15 cellular contexts compared by ENCODE assay signal in the genomic region with DNA sequence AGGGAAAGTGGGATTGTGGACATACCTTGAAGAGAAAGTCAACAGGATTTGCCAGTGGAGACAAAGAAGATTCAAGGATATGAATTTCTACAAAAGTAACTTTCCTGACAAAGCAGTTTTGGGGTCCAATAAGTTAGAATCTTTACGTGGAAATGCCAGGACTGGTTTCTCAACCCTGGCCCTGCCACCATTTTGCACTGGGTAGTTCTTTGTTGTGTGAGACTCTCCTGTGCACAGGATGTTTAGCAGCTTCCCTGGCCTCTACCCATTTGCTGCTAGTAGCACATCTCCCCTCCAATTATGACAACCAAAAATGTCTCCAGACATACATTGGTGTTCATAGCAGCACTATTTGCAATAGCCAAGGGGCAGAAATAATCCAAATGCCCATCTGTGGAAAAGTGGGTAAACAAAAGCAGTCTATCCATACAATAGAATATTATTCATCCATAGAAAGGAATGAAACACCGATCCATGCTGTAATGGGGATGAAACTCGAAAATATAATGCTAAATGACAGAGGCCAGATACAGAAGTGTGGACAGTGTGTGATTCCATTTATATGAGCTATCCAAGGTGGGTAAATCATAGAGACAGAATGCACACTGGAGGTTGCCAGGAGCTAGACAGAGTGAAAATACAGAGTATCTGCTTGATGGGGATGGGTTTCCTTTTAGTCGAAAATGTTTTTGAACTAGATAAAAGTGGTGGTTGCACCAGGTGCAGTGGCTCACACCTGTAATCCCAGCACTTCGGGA.
DNase-seq lines count a peak whose midpoint lies in the region; ATAC-seq and TF ChIP-seq lines count a peak whose summit lies in the region.
"Had no signal": no experiment of that assay in that cellular context is flagged by ENCODE, and none has a peak within 500 bp of the region (broad histone marks: within the 10 kb centered on the region; RNA-seq: fewer than 3 reads in every experiment).

No MANE protein-coding gene starts in this region.

- peaks cover 4% of the 10 kb centered on the region for H3K9me3 Mint-ChIP-seq in osteocyte (ENCODE audit: unreplicated experiment)
- H3K9me3 Mint-ChIP-seq: CD4-positive, alpha-beta T cell had no signal

- no peak overlapping the region for H3K27ac Mint-ChIP-seq in osteocyte (ENCODE audit: unreplicated experiment)
- H3K27ac Mint-ChIP-seq: CD4-positive, alpha-beta T cell had no signal

- H3K36me3 ChIP-seq in colonic mucosa (no peaks in the 10 kb centered on the region), skeletal muscle tissue (ENCODE audit: control insufficient read depth in 3 of 3, insufficient read depth in 3 of 3, low read length in 3 of 3) (no peaks in the 10 kb centered on the region)
- H3K36me3 ChIP-seq: BLaER1 treated with 17β-estradiol and CSF1 and Interleukin-3, amounts not matched to agents 10 nM and 100 nM had no signal

- no peaks in the 10 kb centered on the region for H3K36me3 Mint-ChIP-seq in osteocyte (ENCODE audit: unreplicated experiment)

- H3K9ac ChIP-seq in colonic mucosa (ENCODE audit: low read depth in 2 of 2, low read length in 2 of 2) (no peak overlapping the region), skeletal muscle tissue (ENCODE audit: low read depth in 1 of 3, low read length in 3 of 3) (peak overlapping the region in 1 of 3 donors; percentile 47)
- H3K9ac ChIP-seq: BLaER1 treated with 17β-estradiol and CSF1 and Interleukin-3, amounts not matched to agents 10 nM and 100 nM; GM23248 had no signal

- H3K4me3 Mint-ChIP-seq in osteocyte (ENCODE audit: unreplicated experiment) = no peak overlapping the region
- H3K4me3 Mint-ChIP-seq: CD4-positive, alpha-beta T cell had no signal

- ATAC-seq in HG03139 (IDR thresholded peaks at IDR 0.05; ENCODE audit: unreplicated experiment) (no peak), HG03025 (IDR thresholded peaks at IDR 0.05; ENCODE audit: low FRiP score, unreplicated experiment) (no peak)

- DNase-seq in NCI-H146 (lab: John Stamatoyannopoulos, UW) (peak; percentile 23), colonic mucosa (peak; percentile 1), osteocyte (ENCODE audit: extremely low spot score, unreplicated experiment) (peak; percentile 25), SIG-M5 (lab: John Stamatoyannopoulos, UW) (no peak), GM20000 (ENCODE audit: low spot score) (no peak)
- DNase-seq: ACHN; Calu3; CD4-positive, alpha-beta T cell; DMS 273 treated with DMSO at 0.1 percent for 48 hours; GM23248; H7 had no signal

- H3K4me1 Mint-ChIP-seq in osteocyte (ENCODE audit: unreplicated experiment) = no peaks in the 10 kb centered on the region

- no peak overlapping the region for H3K4me3 ChIP-seq in colonic mucosa
- H3K4me3 ChIP-seq in skeletal muscle tissue (ENCODE audit: low read length in 3 of 3) = no peak overlapping the region
- H3K4me3 ChIP-seq: BLaER1 treated with 17β-estradiol and CSF1 and Interleukin-3, amounts not matched to agents 10 nM and 100 nM; GM23248 had no signal

- no peak overlapping the region for H3K27ac ChIP-seq in colonic mucosa
- H3K27ac ChIP-seq in skeletal muscle tissue (ENCODE audit: low read depth, low read length) = peak overlapping the region; percentile 82
- H3K27ac ChIP-seq: BLaER1 treated with 17β-estradiol and CSF1 and Interleukin-3, amounts not matched to agents 10 nM and 100 nM; GM23248 had no signal

- H3K9me3 ChIP-seq in colonic mucosa (no peaks in the 10 kb centered on the region), skeletal muscle tissue (ENCODE audit: control insufficient read depth in 3 of 3, low read length in 3 of 3) (peaks cover 0 to 2% (median 0%) of the 10 kb centered on the region in 3 donors)
- H3K9me3 ChIP-seq: BLaER1 treated with 17β-estradiol and CSF1 and Interleukin-3, amounts not matched to agents 10 nM and 100 nM had no signal

- no peaks in the 10 kb centered on the region for H3K27me3 Mint-ChIP-seq in osteocyte (ENCODE audit: unreplicated experiment)

- H3K4me1 ChIP-seq in colonic mucosa (no peaks in the 10 kb centered on the region), skeletal muscle tissue (ENCODE audit: control insufficient read depth in 3 of 3, insufficient read depth in 3 of 3, low read length in 3 of 3) (peaks cover 29 to 64% (median 61%) of the 10 kb centered on the region in 3 donors)
- H3K4me1 ChIP-seq: BLaER1 treated with 17β-estradiol and CSF1 and Interleukin-3, amounts not matched to agents 10 nM and 100 nM had no signal

- H3K27me3 ChIP-seq in colonic mucosa (no peaks in the 10 kb centered on the region), skeletal muscle tissue (ENCODE audit: control insufficient read depth in 3 of 3, insufficient read depth in 3 of 3, low read length in 3 of 3) (no peaks in the 10 kb centered on the region)
- H3K27me3 ChIP-seq: BLaER1 treated with 17β-estradiol and CSF1 and Interleukin-3, amounts not matched to agents 10 nM and 100 nM had no signal

- TF ChIP-seq CTCF in colonic mucosa (IDR thresholded peaks at IDR 0.05) = no peak
- TF ChIP-seq CTCF in osteocyte (IDR thresholded peaks at IDR 0.05) = no peak
- TF ChIP-seq CTCF in GM20000 (IDR thresholded peaks at IDR 0.05; ENCODE audit: extremely low read depth, missing control alignments) = no peak

- intact Hi-C loops in colonic mucosa (cut with DNase I) = no loop called here

Comparison
In these comparisons a context has a peak if more than half of its experiments do, and no peak if none do; other contexts are left out.
1. DNase-seq: peak in NCI-H146 (single experiment), colonic mucosa (single experiment) and osteocyte (single experiment); none in SIG-M5 (single experiment) and GM20000 (single experiment).